Comparison of ENCODE assay signal across 5 cellular contexts in genomic region chr11:65248184-65248710, GRCh38. TPM values are rescaled to one million over a fixed set of nuclear protein-coding genes. Genes with fewer than 3 reads are reported as not detected.
DNase-seq lines count a peak whose midpoint lies in the region; ATAC-seq, FAIRE-seq and TF ChIP-seq lines count a peak whose summit lies in the region.
"Not testable (repeated sequence)": the region's sequence is repeated elsewhere in the genome, so short reads cannot be mapped to it uniquely, and the experiment has no call there.

No MANE protein-coding gene starts in this region.

- CTCF ChIA-PET in HEK293 (lab: Yijun Ruan, JAX): interaction anchor here (0.6 to 7.9 kb wide), 3 partner anchors 26 to 131 kb away, joined by 3 to 62 read pairs (median 3); partner anchors contain the start of gene ZNHIT2
- CTCF ChIA-PET in endothelial cell of umbilical vein (lab: Charles Lee): interaction anchor here (1.1 to 1.5 kb wide), 3 partner anchors 23 to 43 kb away, joined by 6 to 9 read pairs (median 7); no protein-coding TSS in a partner anchor

- not testable (repeated sequence) for TF ChIP-seq POLR2A in endothelial cell of umbilical vein (IDR thresholded peaks at IDR 0.05; ENCODE audit: low read depth, low read length)

- not testable (repeated sequence) for H3K4me1 ChIP-seq in HEK293 (ENCODE audit: control insufficient read depth, insufficient read depth, low read length); endothelial cell of umbilical vein (ENCODE audit: control insufficient read depth, extremely low read depth, insufficient read depth, low read length); right cardiac atrium (ENCODE audit: control insufficient read depth, insufficient read depth, low read length)

- not testable (repeated sequence) for H4K20me1 ChIP-seq in endothelial cell of umbilical vein (replicated peaks; ENCODE audit: control insufficient read depth, extremely low read depth, insufficient read depth, low read length)

- H3K27ac ChIP-seq in HEK293 (ENCODE audit: extremely low read depth, low read depth, low read length); endothelial cell of umbilical vein (ENCODE audit: insufficient read depth, low read depth, low read length); right cardiac atrium (ENCODE audit: low read length): not testable (repeated sequence)

- not testable (repeated sequence) for H3K79me2 ChIP-seq in endothelial cell of umbilical vein (ENCODE audit: control insufficient read depth, insufficient read depth, low read length)

- not testable (repeated sequence) for H3K4me2 ChIP-seq in endothelial cell of umbilical vein (ENCODE audit: insufficient read depth, low read length)

- FAIRE-seq in endothelial cell of umbilical vein (lab: Jason Lieb, UNC): peak; percentile 50

- intact Hi-C loops in endothelial cell of umbilical vein (cut with micrococcal nuclease); right cardiac atrium (cut with DNase I); posterior vena cava (cut with DNase I): not testable (repeated sequence)

- not testable (repeated sequence) for H2AFZ ChIP-seq in endothelial cell of umbilical vein (ENCODE audit: low read depth, low read length)

- H3K9me3 ChIP-seq in HEK293 (ENCODE audit: control insufficient read depth, insufficient read depth, low read depth, low read length); endothelial cell of umbilical vein (replicated peaks; ENCODE audit: control insufficient read depth, insufficient read depth, low read length); right cardiac atrium (ENCODE audit: control insufficient read depth, low read length): not testable (repeated sequence)

- peak; percentile 34 to 82 for ATAC-seq in right cardiac atrium

- dilution Hi-C loops in endothelial cell of umbilical vein (cut with MboI; ENCODE audit: extremely low pct_ligation_motif_present, low sequenced_read_pairs): not testable (repeated sequence)

- H3K9ac ChIP-seq in endothelial cell of umbilical vein (replicated peaks; ENCODE audit: extremely low read depth, insufficient read depth, low read length): not testable (repeated sequence)

- 72% methylated on average over 9 of the region's 9 CpGs for WGBS in right cardiac atrium

- H3K4me3 ChIP-seq in HEK293 (ENCODE audit: low read depth, low read length); endothelial cell of umbilical vein (replicated peaks in 1 of 3; ENCODE audit: insufficient read depth in 1 of 3, low read depth in 1 of 3, low read length in 3 of 3); right cardiac atrium (ENCODE audit: low read length): not testable (repeated sequence)

- H3K9me1 ChIP-seq in endothelial cell of umbilical vein (replicated peaks; ENCODE audit: control insufficient read depth, extremely low read depth, insufficient read depth, low read length): not testable (repeated sequence)

- not testable (repeated sequence) for TF ChIP-seq CTCF in HEK293 (tag by site-specific recombination; IDR thresholded peaks at IDR 0.05); endothelial cell of umbilical vein (IDR thresholded peaks at IDR 0.05; ENCODE audit: extremely low read depth in 1 of 2, insufficient read depth in 1 of 2, low read depth in 1 of 2, low read length in 2 of 2)

- POLR2A ChIA-PET in HEK293 (lab: Yijun Ruan, JAX): interaction anchor here (2.4 kb wide), 1 partner anchor 14 kb away, joined by 8 read pairs; the partner anchor contains the start of gene POLA2
- POLR2A ChIA-PET in endothelial cell of umbilical vein (lab: Charles Lee): not testable (repeated sequence)

- H3K36me3 ChIP-seq in HEK293 (ENCODE audit: control insufficient read depth in 2 of 2, insufficient read depth in 1 of 2, low read length in 2 of 2); endothelial cell of umbilical vein (ENCODE audit: control insufficient read depth in 2 of 2, extremely low read depth in 1 of 2, insufficient read depth in 2 of 2, low read length in 2 of 2): not testable (repeated sequence)

- not testable (repeated sequence) for H3K27me3 ChIP-seq in endothelial cell of umbilical vein (ENCODE audit: control insufficient read depth in 2 of 2, insufficient read depth in 2 of 2, low read length in 2 of 2); right cardiac atrium (ENCODE audit: control insufficient read depth, insufficient read depth)

- peak; percentile 9 for DNase-seq in astrocyte of the hippocampus (ENCODE audit: low read depth, low spot score)
- DNase-seq in endothelial cell of umbilical vein (ENCODE audit: low read depth, low spot score): peak; percentile 57
- not testable (repeated sequence) for DNase-seq in right cardiac atrium
- DNase-seq in posterior vena cava (ENCODE audit: low spot score): peak; percentile 23

- BruUV-seq in endothelial cell of umbilical vein (replicated peaks; lab: Mats Ljungman, UMichigan): not testable (repeated sequence)

TF ChIP-seq in HEK293, 187 proteins besides CTCF, POLR2A, EP300 and RAD21 (continues in another document):
- TF ChIP-seq ZBTB8A (tag by site-specific recombination; IDR thresholded peaks at IDR 0.05) (peak; percentile 35), ZNF555 (tag by site-specific recombination; conservative IDR thresholded peaks at IDR 0.05) (peak; percentile 39; the same call in 1 of the 2 replicates)

RNA-seq across cellular contexts. Expression of gene POLA2, which starts 13.5 kb away (rescaled TPM):
- total RNA-seq in endothelial cell of umbilical vein: 24.0 and 25.4 TPM in 2 replicates
- 30.0 and 36.2 TPM in 2 replicates for polyA plus RNA-seq in endothelial cell of umbilical vein
- 25.5 and 28.6 TPM in 2 replicates for polyA plus RNA-seq in endothelial cell of umbilical vein (2011; cell fraction: cytosol; rRNA removed)
- polyA plus RNA-seq in endothelial cell of umbilical vein (2011; cell fraction: nucleus; rRNA removed): 40.1 and 48.1 TPM in 2 replicates
- 13.7 and 21.1 TPM in 2 replicates for polyA plus RNA-seq in endothelial cell of umbilical vein (2012)
- polyA minus RNA-seq in endothelial cell of umbilical vein: 31.0 and 41.0 TPM in 2 replicates
- polyA minus RNA-seq in endothelial cell of umbilical vein (2011; cell fraction: cytosol; rRNA and poly(A)+ RNA removed): 51.4 TPM
- polyA minus RNA-seq in endothelial cell of umbilical vein (2011; cell fraction: nucleus; rRNA and poly(A)+ RNA removed): 19.8 and 37.0 TPM in 2 replicates
- total RNA-seq in right cardiac atrium: 10 to 100 TPM in 1 of 4 donors, 1 to 10 TPM in 3; 5.8 to 13.1 (median 7.5) TPM
- 5.7 TPM for polyA plus RNA-seq in right cardiac atrium
- total RNA-seq in posterior vena cava: 1 to 10 TPM; 6.0 to 6.1 TPM
